In genomic region chr5:88269222-88269771, GRCh38 we compare ENCODE assay signal across 8 cellular contexts. TPM values are rescaled to one million over a fixed set of nuclear protein-coding genes. Genes with fewer than 3 reads are reported as not detected.
DNase-seq lines count a peak whose midpoint lies in the region; ATAC-seq and TF ChIP-seq lines count a peak whose summit lies in the region.

No MANE protein-coding gene starts in this region.

- H3K27ac ChIP-seq in urinary bladder (ENCODE audit: low read depth), result no peak overlapping the region

- intact Hi-C loops in mucosa of descending colon (cut with DNase I, micrococcal nuclease), result no loop called here

- peak overlapping the region; percentile 52 for H3K4me3 ChIP-seq in mucosa of descending colon
- peak overlapping the region; percentile 74 for H3K4me3 ChIP-seq in urinary bladder (ENCODE audit: low read depth, low read length)

- peak overlapping the region; percentile 99 for H3K4me3 Mint-ChIP-seq in T-helper 1 cell treated with Interleukin-12 subunit alpha and Interleukin-12 subunit beta and Interleukin-4 antibody, amounts not matched to agents 30 μg/mL and 1 μg/mL, for 36 hours
- H3K4me3 Mint-ChIP-seq in effector memory CD8-positive, alpha-beta T cell, result peak overlapping the region; percentile 97 to 98

- H3K27me3 Mint-ChIP-seq in T-helper 1 cell treated with Interleukin-12 subunit alpha and Interleukin-12 subunit beta and Interleukin-4 antibody, amounts not matched to agents 30 μg/mL and 1 μg/mL, for 36 hours (ENCODE audit: low read depth), result no peaks in the 10 kb centered on the region
- no peaks in the 10 kb centered on the region for H3K27me3 Mint-ChIP-seq in effector memory CD8-positive, alpha-beta T cell

- H3K36me3 ChIP-seq in mucosa of descending colon (ENCODE audit: low read depth), result no peaks in the 10 kb centered on the region
- no peaks in the 10 kb centered on the region for H3K36me3 ChIP-seq in urinary bladder (ENCODE audit: insufficient read depth)

- peaks cover 2% of the 10 kb centered on the region for H3K9me3 ChIP-seq in mucosa of descending colon

- H3K36me3 Mint-ChIP-seq in T-helper 1 cell treated with Interleukin-12 subunit alpha and Interleukin-12 subunit beta and Interleukin-4 antibody, amounts not matched to agents 30 μg/mL and 1 μg/mL, for 36 hours (ENCODE audit: low read depth), result peaks cover 34% of the 10 kb centered on the region
- peaks cover 21% of the 10 kb centered on the region for H3K36me3 Mint-ChIP-seq in effector memory CD8-positive, alpha-beta T cell (ENCODE audit: insufficient read depth)

- peaks cover 8% of the 10 kb centered on the region for H3K9me3 Mint-ChIP-seq in T-helper 1 cell treated with Interleukin-12 subunit alpha and Interleukin-12 subunit beta and Interleukin-4 antibody, amounts not matched to agents 30 μg/mL and 1 μg/mL, for 36 hours
- no peaks in the 10 kb centered on the region for H3K9me3 Mint-ChIP-seq in effector memory CD8-positive, alpha-beta T cell

- WGBS in urinary bladder, result 6% methylated on average over 16 of the region's 16 CpGs

- H3K4me1 ChIP-seq in mucosa of descending colon (ENCODE audit: low read depth) (peaks cover 12% of the 10 kb centered on the region), urinary bladder (ENCODE audit: insufficient read depth) (no peaks in the 10 kb centered on the region)

- TF ChIP-seq CTCF in mucosa of descending colon (IDR thresholded peaks at IDR 0.05), result no peak

- peaks cover 47% of the 10 kb centered on the region for H3K4me1 Mint-ChIP-seq in T-helper 1 cell treated with Interleukin-12 subunit alpha and Interleukin-12 subunit beta and Interleukin-4 antibody, amounts not matched to agents 30 μg/mL and 1 μg/mL, for 36 hours (ENCODE audit: low read depth)
- H3K4me1 Mint-ChIP-seq in effector memory CD8-positive, alpha-beta T cell (ENCODE audit: low read depth in 2 of 2), result peaks cover 29 to 39% of the 10 kb centered on the region in 2 donors

- peak overlapping the region; percentile 97 for H3K27ac Mint-ChIP-seq in T-helper 1 cell treated with Interleukin-12 subunit alpha and Interleukin-12 subunit beta and Interleukin-4 antibody, amounts not matched to agents 30 μg/mL and 1 μg/mL, for 36 hours
- peak overlapping the region; percentile 95 to 98 for H3K27ac Mint-ChIP-seq in effector memory CD8-positive, alpha-beta T cell

- DNase-seq in Daoy (ENCODE audit: low read depth) (peak; percentile 4), mucosa of descending colon (peak; percentile 10 to 52 (median 41)), occipital lobe (lab: John Stamatoyannopoulos, UW) (no peak)
- peak in 2 of 3 experiments; percentile 5 to 6 for DNase-seq in effector memory CD8-positive, alpha-beta T cell

- peak; percentile 3 for ATAC-seq in GM19467 (IDR thresholded peaks at IDR 0.05; ENCODE audit: unreplicated experiment)
- peak; percentile 15 for ATAC-seq in HG03520 (IDR thresholded peaks at IDR 0.05; ENCODE audit: unreplicated experiment)
- ATAC-seq in effector memory CD8-positive, alpha-beta T cell (replicated peaks), result no peak
- ATAC-seq in mucosa of descending colon, result peak; percentile 57

RNA-seq across cellular contexts. Expression of gene TMEM161B, which starts 0.7 kb away (rescaled TPM):
- total RNA-seq in Daoy (2014; rRNA removed; shearing (Covaris generic)), result 14.1 and 31.7 TPM in 2 replicates
- total RNA-seq in mucosa of descending colon (10 to 100 TPM; 20.6 to 31.9 (median 27.8) TPM), urinary bladder (48.9 TPM), occipital lobe (58.3 TPM)
- 7.1 TPM for polyA plus RNA-seq in urinary bladder
